In genomic region chr4:51845055-51845426, GRCh38 we compare ENCODE assay signal across 8 cellular contexts. TPM values are rescaled to one million over a fixed set of nuclear protein-coding genes. Genes with fewer than 3 reads are reported as not detected.
A peak's percentile ranks its signal among the peaks of the same experiment; 100 is the strongest.
DNase-seq lines count a peak whose midpoint lies in the region; ATAC-seq and TF ChIP-seq lines count a peak whose summit lies in the region.

No MANE protein-coding gene starts in this region.

- H3K27me3 Mint-ChIP-seq in MCF 10A (ENCODE audit: insufficient read depth, unreplicated experiment), result no peaks in the 10 kb centered on the region

- H2BK15ac ChIP-seq in mesenchymal stem cell (ENCODE audit: low read depth, poor library complexity, severe bottlenecking), result no peak overlapping the region

- TF ChIP-seq CTCF in cardiac muscle cell (IDR thresholded peaks at IDR 0.05; ENCODE audit: low read depth, low read length), result no peak
- no peak for TF ChIP-seq CTCF in MCF 10A (IDR thresholded peaks at IDR 0.05; ENCODE audit: unreplicated experiment)

- H3K36me3 ChIP-seq in cardiac muscle cell, result no peaks in the 10 kb centered on the region
- peaks cover 3 to 11% of the 10 kb centered on the region in 2 experiments for H3K36me3 ChIP-seq in mesenchymal stem cell (ENCODE audit: control insufficient read depth in 1 of 2, insufficient read depth in 2 of 2, low read depth in 1 of 2, low read length in 2 of 2)
- H3K36me3 ChIP-seq in urinary bladder (ENCODE audit: insufficient read depth), result no peaks in the 10 kb centered on the region

- H3K14ac ChIP-seq in mesenchymal stem cell (ENCODE audit: low read length in 2 of 2), result peak overlapping the region in 1 of 2 experiments; percentile 48

- H3K18ac ChIP-seq in mesenchymal stem cell (ENCODE audit: low read depth in 1 of 2, low read length in 2 of 2), result peak overlapping the region in 1 of 2 experiments; percentile 70

- DNase-seq in cardiac muscle cell (ENCODE audit: low read depth in 1 of 2, low spot score in 1 of 2), result no peak
- no peak for DNase-seq in Right ventricle myocardium superior
- no peak for DNase-seq in MCF 10A (ENCODE audit: unreplicated experiment)
- DNase-seq in mesenchymal stem cell, result no peak
- DNase-seq in GM03348 (ENCODE audit: low spot score), result no peak
- no peak for DNase-seq in stimulated activated CD4-positive, alpha-beta T cell treated with anti-CD3 and anti-CD28 coated beads, Interleukin-4, amount 100 ng/mL, for 24 hours
- DNase-seq in NCI-H510A treated with DMSO at 0.1 percent for 48 hours (lab: John Stamatoyannopoulos, UW), result no peak

- no peak overlapping the region for H4K91ac ChIP-seq in mesenchymal stem cell (ENCODE audit: low read length)

- peaks cover 27% of the 10 kb centered on the region for H3K4me1 Mint-ChIP-seq in MCF 10A (ENCODE audit: insufficient read depth, unreplicated experiment)

- TSS peak; percentile 39 for BruUV-seq in MCF 10A (replicated peaks; lab: Mats Ljungman, UMichigan)

- no peak overlapping the region for H2BK12ac ChIP-seq in mesenchymal stem cell (ENCODE audit: low read length in 2 of 2)

- peak overlapping the region; percentile 94 for H2AFZ ChIP-seq in mesenchymal stem cell (ENCODE audit: low read depth, low read length)

- peaks cover 7% of the 10 kb centered on the region for H3K4me1 ChIP-seq in cardiac muscle cell (ENCODE audit: low read depth)
- peaks cover 6% of the 10 kb centered on the region for H3K4me1 ChIP-seq in mesenchymal stem cell (ENCODE audit: control insufficient read depth, insufficient read depth, low read depth, low read length)
- H3K4me1 ChIP-seq in urinary bladder (ENCODE audit: insufficient read depth), result no peaks in the 10 kb centered on the region

- 70% methylated on average over 6 of the region's 6 CpGs for WGBS in mesenchymal stem cell
- WGBS in urinary bladder, result 48% methylated on average over 6 of the region's 6 CpGs

- no peaks in the 10 kb centered on the region for H3K9me3 ChIP-seq in cardiac muscle cell (ENCODE audit: low read depth)
- H3K9me3 ChIP-seq in mesenchymal stem cell (ENCODE audit: control insufficient read depth, low read length), result no peaks in the 10 kb centered on the region

- H3K4me3 Mint-ChIP-seq in MCF 10A (ENCODE audit: unreplicated experiment), result peak overlapping the region; percentile 95

- H3K79me1 ChIP-seq in mesenchymal stem cell (replicated peaks; ENCODE audit: low read length, poor library complexity, severe bottlenecking), result peaks cover 6% of the 10 kb centered on the region

- no peaks in the 10 kb centered on the region for H3K9me3 Mint-ChIP-seq in MCF 10A (ENCODE audit: unreplicated experiment)

- intact Hi-C loops in Right ventricle myocardium superior (cut with DNase I), result loop anchor here (10.0 kb wide), 2 partner anchors 50 to 190 kb away; partner anchors contain the start of gene SGCB
- intact Hi-C loops in MCF 10A (cut with micrococcal nuclease), result no loop called here

- H3K9ac ChIP-seq in mesenchymal stem cell (ENCODE audit: low read length), result peak overlapping the region; percentile 88

- H3K27ac ChIP-seq in cardiac muscle cell (peak overlapping the region; percentile 85), mesenchymal stem cell (ENCODE audit: low read length, poor library complexity, severe bottlenecking) (peak overlapping the region; percentile 77), urinary bladder (ENCODE audit: low read depth) (peak overlapping the region; percentile 64)

- POLR2A ChIA-PET in MCF 10A (lab: Yijun Ruan, JAX), result interaction anchor here (1.1 to 2.1 kb wide), 6 partner anchors 9 to 206 kb away, joined by 3 to 8 read pairs (median 4); partner anchors contain the start of gene SPATA18

- H3K4me3 ChIP-seq in cardiac muscle cell (peak overlapping the region; percentile 79), mesenchymal stem cell (ENCODE audit: insufficient read depth in 1 of 2, low read depth in 1 of 2, low read length in 2 of 2) (peak overlapping the region; percentile 79 to 86), urinary bladder (ENCODE audit: low read depth, low read length) (peak overlapping the region; percentile 88)

- peak overlapping the region in 1 of 2 experiments; percentile 59 for H3K23ac ChIP-seq in mesenchymal stem cell (ENCODE audit: low read length in 2 of 2)

- H3K4ac ChIP-seq in mesenchymal stem cell (ENCODE audit: low read depth in 1 of 2, low read length in 2 of 2), result peak overlapping the region in 1 of 2 experiments; percentile 87

- no peak overlapping the region for H2BK120ac ChIP-seq in mesenchymal stem cell (ENCODE audit: low read depth, low read length)

- peak overlapping the region; percentile 19 for H4K8ac ChIP-seq in mesenchymal stem cell (ENCODE audit: low read length)

- CTCF ChIA-PET in MCF 10A (lab: Yijun Ruan, JAX), result interaction anchor here (1.4 kb wide), 1 partner anchor 13 kb away, joined by 4 read pairs; no protein-coding TSS in a partner anchor

- peaks cover 13% of the 10 kb centered on the region for H3K36me3 Mint-ChIP-seq in MCF 10A (ENCODE audit: insufficient read depth, unreplicated experiment)

- no peak for ATAC-seq in Right ventricle myocardium superior (ENCODE audit: poor library complexity)

- H3K27ac Mint-ChIP-seq in MCF 10A (ENCODE audit: low read depth, unreplicated experiment), result peak overlapping the region; percentile 88

- H3K4me2 ChIP-seq in mesenchymal stem cell (ENCODE audit: low read length, poor library complexity, severe bottlenecking), result peak overlapping the region; percentile 67

- H2BK5ac ChIP-seq in mesenchymal stem cell (ENCODE audit: low read depth, low read length, poor library complexity, severe bottlenecking), result no peak overlapping the region

- H3K27me3 ChIP-seq in cardiac muscle cell (no peaks in the 10 kb centered on the region), mesenchymal stem cell (ENCODE audit: control insufficient read depth in 1 of 2, insufficient read depth in 1 of 2, low read length in 2 of 2) (no peaks in the 10 kb centered on the region)

- H2AK5ac ChIP-seq in mesenchymal stem cell (ENCODE audit: low read length, severe bottlenecking), result no peak overlapping the region

RNA-seq across cellular contexts. Expression of gene DCUN1D4, which starts 2.1 kb away (rescaled TPM):
- total RNA-seq in cardiac muscle cell, result 18.0 and 25.5 TPM in 2 replicates
- polyA plus RNA-seq in cardiac muscle cell, result 28.2 and 31.2 TPM in 2 replicates
- total RNA-seq in Right ventricle myocardium superior, result 35.2 TPM
- 66.4 and 88.0 TPM in 2 replicates for total RNA-seq in MCF 10A (2022)
- polyA plus RNA-seq in mesenchymal stem cell (2013, experiment 1 of 2), result 20.4 TPM
- polyA plus RNA-seq in mesenchymal stem cell (2013, experiment 2 of 2), result 21.4 TPM
- total RNA-seq in urinary bladder, result 80.3 TPM
- polyA plus RNA-seq in urinary bladder, result 32.3 TPM
